1 cellular context compared by ENCODE assay signal in the genomic region with DNA sequence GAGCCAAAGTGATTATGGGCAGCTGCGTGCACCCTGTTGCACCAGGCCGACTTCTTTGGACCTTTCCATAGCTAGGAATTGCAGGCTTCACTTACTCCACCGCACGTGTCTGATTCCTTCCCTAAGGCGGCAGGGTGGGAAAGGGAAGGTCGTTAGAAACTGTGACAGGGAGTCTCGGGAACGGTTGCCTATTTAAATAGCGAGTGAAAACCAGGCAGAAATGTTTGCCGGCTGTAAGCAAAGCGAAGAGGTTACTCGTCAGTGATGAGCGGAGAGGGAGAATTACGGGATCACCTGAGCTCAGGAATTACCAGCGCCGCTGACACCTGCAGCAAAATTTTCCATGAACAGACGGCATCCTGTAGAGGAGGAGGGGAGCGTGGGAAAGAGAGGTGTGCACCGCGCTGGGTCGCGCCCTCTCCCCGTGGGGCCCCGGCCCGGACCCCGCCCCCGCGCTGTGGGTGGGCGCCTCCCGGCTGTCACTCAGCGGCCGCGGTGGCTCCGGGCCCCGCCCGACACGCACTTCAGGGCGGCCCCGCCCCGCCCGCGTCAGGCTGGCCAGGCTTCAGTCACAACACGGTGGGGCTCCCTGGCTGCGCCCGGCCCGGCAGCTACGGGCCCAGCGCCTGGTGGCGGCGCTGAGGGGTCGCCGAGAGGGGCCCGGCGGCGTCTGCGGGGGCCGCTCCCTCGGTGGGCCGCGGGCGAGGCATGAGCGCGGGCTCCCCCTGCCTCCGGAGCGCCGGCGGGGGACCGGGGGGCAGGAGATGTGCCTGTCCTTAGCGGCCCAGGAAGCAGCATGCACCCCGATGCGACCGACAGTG.
TF ChIP-seq lines count a peak whose summit lies in the region.

A gene (plus strand): TSS at position 568 of the 821 bp plus-strand sequence. CDS start 229 bp downstream, at position 797.

TF ChIP-seq in HepG2, 621 proteins besides CTCF, POLR2A, EP300 and RAD21 (continued from another document and continues in another):
- TF ChIP-seq, protein P1, sequence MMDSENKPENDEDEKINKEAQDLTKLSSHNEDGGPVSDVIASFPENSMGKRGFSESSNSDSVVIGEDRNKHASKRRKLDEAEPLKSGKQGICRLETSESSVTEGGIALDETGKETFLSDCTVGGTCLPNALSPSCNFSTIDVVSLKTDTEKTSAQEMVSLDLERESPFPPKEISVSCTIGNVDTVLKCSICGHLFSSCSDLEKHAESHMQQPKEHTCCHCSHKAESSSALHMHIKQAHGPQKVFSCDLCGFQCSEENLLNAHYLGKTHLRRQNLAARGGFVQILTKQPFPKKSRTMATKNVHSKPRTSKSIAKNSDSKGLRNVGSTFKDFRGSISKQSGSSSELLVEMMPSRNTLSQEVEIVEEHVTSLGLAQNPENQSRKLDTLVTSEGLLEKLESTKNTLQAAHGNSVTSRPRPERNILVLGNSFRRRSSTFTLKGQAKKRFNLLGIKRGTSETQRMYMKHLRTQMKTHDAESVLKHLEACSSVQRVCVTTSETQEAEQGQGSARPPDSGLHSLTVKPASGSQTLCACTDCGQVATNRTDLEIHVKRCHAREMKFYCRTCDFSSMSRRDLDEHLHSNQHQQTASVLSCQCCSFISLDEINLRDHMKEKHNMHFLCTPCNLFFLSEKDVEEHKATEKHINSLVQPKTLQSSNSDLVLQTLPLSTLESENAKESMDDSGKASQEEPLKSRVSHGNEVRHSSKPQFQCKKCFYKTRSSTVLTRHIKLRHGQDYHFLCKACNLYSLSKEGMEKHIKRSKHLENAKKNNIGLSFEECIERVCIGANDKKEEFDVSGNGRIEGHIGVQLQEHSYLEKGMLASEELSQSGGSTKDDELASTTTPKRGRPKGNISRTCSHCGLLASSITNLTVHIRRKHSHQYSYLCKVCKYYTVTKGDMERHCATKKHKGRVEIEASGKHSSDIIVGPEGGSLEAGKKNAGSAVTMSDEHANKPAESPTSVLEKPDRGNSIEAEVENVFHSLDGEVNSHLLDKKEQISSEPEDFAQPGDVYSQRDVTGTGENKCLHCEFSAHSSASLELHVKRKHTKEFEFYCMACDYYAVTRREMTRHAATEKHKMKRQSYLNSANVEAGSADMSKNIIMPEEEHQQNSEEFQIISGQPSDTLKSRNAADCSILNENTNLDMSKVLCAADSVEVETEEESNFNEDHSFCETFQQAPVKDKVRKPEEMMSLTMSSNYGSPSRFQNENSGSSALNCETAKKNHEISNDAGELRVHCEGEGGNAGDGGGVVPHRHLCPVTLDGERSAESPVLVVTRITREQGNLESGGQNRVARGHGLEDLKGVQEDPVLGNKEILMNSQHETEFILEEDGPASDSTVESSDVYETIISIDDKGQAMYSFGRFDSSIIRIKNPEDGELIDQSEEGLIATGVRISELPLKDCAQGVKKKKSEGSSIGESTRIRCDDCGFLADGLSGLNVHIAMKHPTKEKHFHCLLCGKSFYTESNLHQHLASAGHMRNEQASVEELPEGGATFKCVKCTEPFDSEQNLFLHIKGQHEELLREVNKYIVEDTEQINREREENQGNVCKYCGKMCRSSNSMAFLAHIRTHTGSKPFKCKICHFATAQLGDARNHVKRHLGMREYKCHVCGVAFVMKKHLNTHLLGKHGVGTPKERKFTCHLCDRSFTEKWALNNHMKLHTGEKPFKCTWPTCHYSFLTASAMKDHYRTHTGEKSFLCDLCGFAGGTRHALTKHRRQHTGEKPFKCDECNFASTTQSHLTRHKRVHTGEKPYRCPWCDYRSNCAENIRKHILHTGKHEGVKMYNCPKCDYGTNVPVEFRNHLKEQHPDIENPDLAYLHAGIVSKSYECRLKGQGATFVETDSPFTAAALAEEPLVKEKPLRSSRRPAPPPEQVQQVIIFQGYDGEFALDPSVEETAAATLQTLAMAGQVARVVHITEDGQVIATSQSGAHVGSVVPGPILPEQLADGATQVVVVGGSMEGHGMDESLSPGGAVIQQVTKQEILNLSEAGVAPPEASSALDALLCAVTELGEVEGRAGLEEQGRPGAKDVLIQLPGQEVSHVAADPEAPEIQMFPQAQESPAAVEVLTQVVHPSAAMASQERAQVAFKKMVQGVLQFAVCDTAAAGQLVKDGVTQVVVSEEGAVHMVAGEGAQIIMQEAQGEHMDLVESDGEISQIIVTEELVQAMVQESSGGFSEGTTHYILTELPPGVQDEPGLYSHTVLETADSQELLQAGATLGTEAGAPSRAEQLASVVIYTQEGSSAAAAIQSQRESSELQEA (CRISPR knock-in tag; IDR thresholded peaks at IDR 0.05; ENCODE audit: not compliant biosample characterization), result no peak
- TF ChIP-seq KAT7 (CRISPR knock-in tag; IDR thresholded peaks at IDR 0.05; ENCODE audit: borderline replicate concordance), result no peak
- TF ChIP-seq, protein P2, sequence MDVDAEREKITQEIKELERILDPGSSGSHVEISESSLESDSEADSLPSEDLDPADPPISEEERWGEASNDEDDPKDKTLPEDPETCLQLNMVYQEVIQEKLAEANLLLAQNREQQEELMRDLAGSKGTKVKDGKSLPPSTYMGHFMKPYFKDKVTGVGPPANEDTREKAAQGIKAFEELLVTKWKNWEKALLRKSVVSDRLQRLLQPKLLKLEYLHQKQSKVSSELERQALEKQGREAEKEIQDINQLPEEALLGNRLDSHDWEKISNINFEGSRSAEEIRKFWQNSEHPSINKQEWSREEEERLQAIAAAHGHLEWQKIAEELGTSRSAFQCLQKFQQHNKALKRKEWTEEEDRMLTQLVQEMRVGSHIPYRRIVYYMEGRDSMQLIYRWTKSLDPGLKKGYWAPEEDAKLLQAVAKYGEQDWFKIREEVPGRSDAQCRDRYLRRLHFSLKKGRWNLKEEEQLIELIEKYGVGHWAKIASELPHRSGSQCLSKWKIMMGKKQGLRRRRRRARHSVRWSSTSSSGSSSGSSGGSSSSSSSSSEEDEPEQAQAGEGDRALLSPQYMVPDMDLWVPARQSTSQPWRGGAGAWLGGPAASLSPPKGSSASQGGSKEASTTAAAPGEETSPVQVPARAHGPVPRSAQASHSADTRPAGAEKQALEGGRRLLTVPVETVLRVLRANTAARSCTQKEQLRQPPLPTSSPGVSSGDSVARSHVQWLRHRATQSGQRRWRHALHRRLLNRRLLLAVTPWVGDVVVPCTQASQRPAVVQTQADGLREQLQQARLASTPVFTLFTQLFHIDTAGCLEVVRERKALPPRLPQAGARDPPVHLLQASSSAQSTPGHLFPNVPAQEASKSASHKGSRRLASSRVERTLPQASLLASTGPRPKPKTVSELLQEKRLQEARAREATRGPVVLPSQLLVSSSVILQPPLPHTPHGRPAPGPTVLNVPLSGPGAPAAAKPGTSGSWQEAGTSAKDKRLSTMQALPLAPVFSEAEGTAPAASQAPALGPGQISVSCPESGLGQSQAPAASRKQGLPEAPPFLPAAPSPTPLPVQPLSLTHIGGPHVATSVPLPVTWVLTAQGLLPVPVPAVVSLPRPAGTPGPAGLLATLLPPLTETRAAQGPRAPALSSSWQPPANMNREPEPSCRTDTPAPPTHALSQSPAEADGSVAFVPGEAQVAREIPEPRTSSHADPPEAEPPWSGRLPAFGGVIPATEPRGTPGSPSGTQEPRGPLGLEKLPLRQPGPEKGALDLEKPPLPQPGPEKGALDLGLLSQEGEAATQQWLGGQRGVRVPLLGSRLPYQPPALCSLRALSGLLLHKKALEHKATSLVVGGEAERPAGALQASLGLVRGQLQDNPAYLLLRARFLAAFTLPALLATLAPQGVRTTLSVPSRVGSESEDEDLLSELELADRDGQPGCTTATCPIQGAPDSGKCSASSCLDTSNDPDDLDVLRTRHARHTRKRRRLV (CRISPR knock-in tag; IDR thresholded peaks at IDR 0.05), result no peak
- no peak for TF ChIP-seq ZBTB21 (CRISPR knock-in tag; IDR thresholded peaks at IDR 0.05)
- TF ChIP-seq, protein P3, sequence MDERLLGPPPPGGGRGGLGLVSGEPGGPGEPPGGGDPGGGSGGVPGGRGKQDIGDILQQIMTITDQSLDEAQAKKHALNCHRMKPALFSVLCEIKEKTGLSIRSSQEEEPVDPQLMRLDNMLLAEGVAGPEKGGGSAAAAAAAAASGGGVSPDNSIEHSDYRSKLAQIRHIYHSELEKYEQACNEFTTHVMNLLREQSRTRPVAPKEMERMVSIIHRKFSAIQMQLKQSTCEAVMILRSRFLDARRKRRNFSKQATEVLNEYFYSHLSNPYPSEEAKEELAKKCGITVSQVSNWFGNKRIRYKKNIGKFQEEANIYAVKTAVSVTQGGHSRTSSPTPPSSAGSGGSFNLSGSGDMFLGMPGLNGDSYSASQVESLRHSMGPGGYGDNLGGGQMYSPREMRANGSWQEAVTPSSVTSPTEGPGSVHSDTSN (CRISPR knock-in tag; IDR thresholded peaks at IDR 0.05), result peak; percentile 77
- TF ChIP-seq, protein P4, sequence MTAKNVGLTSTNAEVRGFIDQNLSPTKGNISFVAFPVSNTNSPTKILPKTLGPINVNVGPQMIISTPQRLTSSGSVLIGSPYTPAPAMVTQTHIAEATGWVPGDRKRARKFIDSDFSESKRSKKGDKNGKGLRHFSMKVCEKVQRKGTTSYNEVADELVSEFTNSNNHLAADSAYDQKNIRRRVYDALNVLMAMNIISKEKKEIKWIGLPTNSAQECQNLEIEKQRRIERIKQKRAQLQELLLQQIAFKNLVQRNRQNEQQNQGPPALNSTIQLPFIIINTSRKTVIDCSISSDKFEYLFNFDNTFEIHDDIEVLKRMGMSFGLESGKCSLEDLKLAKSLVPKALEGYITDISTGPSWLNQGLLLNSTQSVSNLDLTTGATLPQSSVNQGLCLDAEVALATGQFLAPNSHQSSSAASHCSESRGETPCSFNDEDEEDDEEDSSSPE (CRISPR knock-in tag; IDR thresholded peaks at IDR 0.05), result no peak; the same call in 1 of the 2 replicates
- TF ChIP-seq, protein P5, sequence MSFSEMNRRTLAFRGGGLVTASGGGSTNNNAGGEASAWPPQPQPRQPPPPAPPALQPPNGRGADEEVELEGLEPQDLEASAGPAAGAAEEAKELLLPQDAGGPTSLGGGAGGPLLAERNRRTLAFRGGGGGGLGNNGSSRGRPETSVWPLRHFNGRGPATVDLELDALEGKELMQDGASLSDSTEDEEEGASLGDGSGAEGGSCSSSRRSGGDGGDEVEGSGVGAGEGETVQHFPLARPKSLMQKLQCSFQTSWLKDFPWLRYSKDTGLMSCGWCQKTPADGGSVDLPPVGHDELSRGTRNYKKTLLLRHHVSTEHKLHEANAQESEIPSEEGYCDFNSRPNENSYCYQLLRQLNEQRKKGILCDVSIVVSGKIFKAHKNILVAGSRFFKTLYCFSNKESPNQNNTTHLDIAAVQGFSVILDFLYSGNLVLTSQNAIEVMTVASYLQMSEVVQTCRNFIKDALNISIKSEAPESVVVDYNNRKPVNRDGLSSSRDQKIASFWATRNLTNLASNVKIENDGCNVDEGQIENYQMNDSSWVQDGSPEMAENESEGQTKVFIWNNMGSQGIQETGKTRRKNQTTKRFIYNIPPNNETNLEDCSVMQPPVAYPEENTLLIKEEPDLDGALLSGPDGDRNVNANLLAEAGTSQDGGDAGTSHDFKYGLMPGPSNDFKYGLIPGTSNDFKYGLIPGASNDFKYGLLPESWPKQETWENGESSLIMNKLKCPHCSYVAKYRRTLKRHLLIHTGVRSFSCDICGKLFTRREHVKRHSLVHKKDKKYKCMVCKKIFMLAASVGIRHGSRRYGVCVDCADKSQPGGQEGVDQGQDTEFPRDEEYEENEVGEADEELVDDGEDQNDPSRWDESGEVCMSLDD (CRISPR knock-in tag; IDR thresholded peaks at IDR 0.05; ENCODE audit: borderline replicate concordance), result 0 out of 2 replicates have a peak, but pooled peaks have one; percentile 22
- TF ChIP-seq, protein P6, sequence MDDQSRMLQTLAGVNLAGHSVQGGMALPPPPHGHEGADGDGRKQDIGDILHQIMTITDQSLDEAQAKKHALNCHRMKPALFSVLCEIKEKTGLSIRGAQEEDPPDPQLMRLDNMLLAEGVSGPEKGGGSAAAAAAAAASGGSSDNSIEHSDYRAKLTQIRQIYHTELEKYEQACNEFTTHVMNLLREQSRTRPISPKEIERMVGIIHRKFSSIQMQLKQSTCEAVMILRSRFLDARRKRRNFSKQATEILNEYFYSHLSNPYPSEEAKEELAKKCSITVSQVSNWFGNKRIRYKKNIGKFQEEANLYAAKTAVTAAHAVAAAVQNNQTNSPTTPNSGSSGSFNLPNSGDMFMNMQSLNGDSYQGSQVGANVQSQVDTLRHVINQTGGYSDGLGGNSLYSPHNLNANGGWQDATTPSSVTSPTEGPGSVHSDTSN (CRISPR knock-in tag; IDR thresholded peaks at IDR 0.05; ENCODE audit: borderline replicate concordance), result no peak
- TF ChIP-seq, protein P7, sequence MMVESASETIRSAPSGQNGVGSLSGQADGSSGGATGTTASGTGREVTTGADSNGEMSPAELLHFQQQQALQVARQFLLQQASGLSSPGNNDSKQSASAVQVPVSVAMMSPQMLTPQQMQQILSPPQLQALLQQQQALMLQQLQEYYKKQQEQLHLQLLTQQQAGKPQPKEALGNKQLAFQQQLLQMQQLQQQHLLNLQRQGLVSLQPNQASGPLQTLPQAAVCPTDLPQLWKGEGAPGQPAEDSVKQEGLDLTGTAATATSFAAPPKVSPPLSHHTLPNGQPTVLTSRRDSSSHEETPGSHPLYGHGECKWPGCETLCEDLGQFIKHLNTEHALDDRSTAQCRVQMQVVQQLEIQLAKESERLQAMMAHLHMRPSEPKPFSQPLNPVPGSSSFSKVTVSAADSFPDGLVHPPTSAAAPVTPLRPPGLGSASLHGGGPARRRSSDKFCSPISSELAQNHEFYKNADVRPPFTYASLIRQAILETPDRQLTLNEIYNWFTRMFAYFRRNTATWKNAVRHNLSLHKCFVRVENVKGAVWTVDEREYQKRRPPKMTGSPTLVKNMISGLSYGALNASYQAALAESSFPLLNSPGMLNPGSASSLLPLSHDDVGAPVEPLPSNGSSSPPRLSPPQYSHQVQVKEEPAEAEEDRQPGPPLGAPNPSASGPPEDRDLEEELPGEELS (CRISPR knock-in tag; IDR thresholded peaks at IDR 0.05), result peak; percentile 69
- no peak for TF ChIP-seq HNRNPL (IDR thresholded peaks at IDR 0.05; ENCODE audit: low read depth, low read length)
- no peak for TF ChIP-seq JARID2 (CRISPR knock-in tag; IDR thresholded peaks at IDR 0.05; ENCODE audit: insufficient replicate concordance)
- TF ChIP-seq SOX13 (IDR thresholded peaks at IDR 0.05), result no peak
- peak in 1 of 2 experiments; percentile 27; a peak in 1 of 4 replicates for TF ChIP-seq SOX13 (CRISPR knock-in tag; conservative IDR thresholded peaks at IDR 0.05 in 1 of 2, IDR thresholded peaks at IDR 0.05 in 1 of 2)
- no peak for TF ChIP-seq SOX6 (IDR thresholded peaks at IDR 0.05)
- peak; percentile 50 for TF ChIP-seq SOX6 (CRISPR knock-in tag; IDR thresholded peaks at IDR 0.05)
- TF ChIP-seq ELF4 (CRISPR knock-in tag; IDR thresholded peaks at IDR 0.05; ENCODE audit: borderline replicate concordance), result no peak
